In the genomic region with DNA sequence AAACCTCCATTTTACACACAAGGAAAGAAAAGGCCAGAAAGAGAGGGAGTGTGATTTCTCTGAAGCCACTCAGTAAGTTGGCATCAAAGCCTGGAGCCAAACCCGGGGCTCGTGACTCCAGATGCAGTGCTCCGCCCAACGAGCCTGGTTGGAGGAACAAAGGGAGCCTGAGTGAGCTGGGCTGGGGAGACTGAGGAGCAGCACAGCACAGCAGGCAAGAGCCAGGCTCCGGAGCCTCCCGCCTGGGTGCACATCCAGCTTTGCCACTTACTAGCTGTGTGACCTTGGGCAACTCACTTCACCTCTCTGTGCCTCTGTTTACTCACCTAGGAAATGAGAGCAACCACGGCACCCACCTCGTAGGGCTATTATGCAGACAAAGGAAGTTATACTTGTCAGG, we compare ENCODE assay signal across 1 cellular context.
TF ChIP-seq lines count a peak whose summit lies in the region.

No MANE protein-coding gene starts in this region.

TF ChIP-seq in IMR-90, 13 proteins besides CTCF, POLR2A, EP300 and RAD21 (continued from another document):
- no peak for TF ChIP-seq MXI1 (IDR thresholded peaks at IDR 0.05; ENCODE audit: borderline replicate concordance, low read depth, low read length)
- no peak for TF ChIP-seq MAZ (IDR thresholded peaks at IDR 0.05; ENCODE audit: borderline replicate concordance, low read depth, low read length)
